In the genomic region with DNA sequence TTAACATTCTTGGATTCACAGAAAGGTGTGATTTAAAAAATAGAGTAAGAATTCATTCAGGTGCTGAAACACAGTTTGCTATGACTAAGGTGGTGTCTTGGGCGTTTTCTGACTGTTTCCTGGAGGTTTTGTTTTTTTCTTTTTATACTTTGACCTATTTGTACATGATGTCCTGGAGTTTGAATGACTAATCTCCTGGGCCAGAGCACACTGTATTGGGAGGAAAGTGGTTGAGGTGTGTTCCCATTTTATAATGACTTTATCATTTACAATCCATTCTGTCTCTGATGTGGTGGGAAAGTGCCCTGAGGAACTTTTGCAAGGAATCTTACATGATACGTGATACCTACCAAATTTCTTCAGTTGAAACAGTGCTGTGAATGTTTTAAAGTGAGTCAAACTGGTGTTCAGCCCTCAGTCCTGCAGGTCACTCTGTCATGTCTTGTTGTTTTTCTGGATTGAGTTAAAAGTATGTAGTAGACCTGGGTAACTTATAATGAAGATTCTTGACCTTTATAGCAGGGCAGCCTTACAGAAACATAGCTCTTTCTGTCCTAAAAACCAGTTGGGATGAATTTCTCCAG, we compare ENCODE assay signal across 9 cellular contexts.
DNase-seq lines count a peak whose midpoint lies in the region; ATAC-seq and TF ChIP-seq lines count a peak whose summit lies in the region.
"Had no signal": no experiment of that assay in that cellular context is flagged by ENCODE, and none has a peak within 500 bp of the region (broad histone marks: within the 10 kb centered on the region; RNA-seq: fewer than 3 reads in every experiment).

No MANE protein-coding gene starts in this region.

- TF ChIP-seq CTCF in smooth muscle cell (IDR thresholded peaks at IDR 0.05; ENCODE audit: borderline replicate concordance, insufficient read depth, poor library complexity, severe bottlenecking): no peak

- H3K4me2 ChIP-seq in smooth muscle cell: no peak overlapping the region

- H3K4me1 ChIP-seq in smooth muscle cell (ENCODE audit: low read depth): peaks cover 12% of the 10 kb centered on the region

- peaks cover 4% of the 10 kb centered on the region for H3F3A ChIP-seq in smooth muscle cell (ENCODE audit: low read depth)

- H3K79me2 ChIP-seq in smooth muscle cell (ENCODE audit: low read depth): peaks cover 10% of the 10 kb centered on the region

- H3K4me1 Mint-ChIP-seq in activated naive CD8-positive, alpha-beta T cell treated with anti-CD3 and anti-CD28 coated beads, Interleukin-2, amount 50 U/mL, for 24 hours: peaks cover 46% of the 10 kb centered on the region

- H3K4me3 Mint-ChIP-seq in activated naive CD8-positive, alpha-beta T cell treated with anti-CD3 and anti-CD28 coated beads, Interleukin-2, amount 50 U/mL, for 24 hours: no peak overlapping the region

- peaks cover 23% of the 10 kb centered on the region for H3K36me3 Mint-ChIP-seq in activated naive CD8-positive, alpha-beta T cell treated with anti-CD3 and anti-CD28 coated beads, Interleukin-2, amount 50 U/mL, for 24 hours (ENCODE audit: low read depth)

- DNase-seq in LHCN-M2 (ENCODE audit: low read depth) (peak; percentile 66), glomerular visceral epithelial cell (ENCODE audit: extremely low spot score) (peak; percentile 23), smooth muscle cell (lab: John Stamatoyannopoulos, UW; ENCODE audit: unreplicated experiment) (no peak), NCI-H82 (lab: John Stamatoyannopoulos, UW) (no peak), MV-4-11 (lab: John Stamatoyannopoulos, UW) (no peak), NCI-H748 (lab: John Stamatoyannopoulos, UW; ENCODE audit: unreplicated experiment) (no peak)
- no peak for DNase-seq in activated naive CD8-positive, alpha-beta T cell treated with anti-CD3 and anti-CD28 coated beads, Interleukin-2, amount 50 U/mL, for 24 hours
- DNase-seq: GOT3 had no signal

- H4K20me1 ChIP-seq in smooth muscle cell (ENCODE audit: low read depth): peaks cover 94% of the 10 kb centered on the region

- H3K27ac ChIP-seq in smooth muscle cell (ENCODE audit: low read depth): peak overlapping the region; percentile 42

- H3K27ac Mint-ChIP-seq in activated naive CD8-positive, alpha-beta T cell treated with anti-CD3 and anti-CD28 coated beads, Interleukin-2, amount 50 U/mL, for 24 hours: peak overlapping the region; percentile 78

- H3K9me3 ChIP-seq in smooth muscle cell (replicated peaks; ENCODE audit: low read depth): no peaks in the 10 kb centered on the region

- H3K36me3 ChIP-seq in smooth muscle cell (ENCODE audit: low read depth): peaks cover under 1% of the 10 kb centered on the region

- H3K9ac ChIP-seq in smooth muscle cell (ENCODE audit: low read depth): no peak overlapping the region

- H2AFZ ChIP-seq in smooth muscle cell (ENCODE audit: low read depth): no peak overlapping the region

- peak; percentile 85 for ATAC-seq in activated naive CD8-positive, alpha-beta T cell treated with anti-CD3 and anti-CD28 coated beads, Interleukin-2, amount 50 U/mL, for 24 hours
- ATAC-seq: K562 had no signal

- no peaks in the 10 kb centered on the region for H3K27me3 ChIP-seq in smooth muscle cell (ENCODE audit: low read depth)

- WGBS in smooth muscle cell (ENCODE audit: low lambda C conversion rate): 67% methylated on average over 2 of the region's 2 CpGs

- H3K4me3 ChIP-seq in smooth muscle cell: no peak overlapping the region
- H3K4me3 ChIP-seq: K562 had no signal

- no peaks in the 10 kb centered on the region for H3K9me3 Mint-ChIP-seq in activated naive CD8-positive, alpha-beta T cell treated with anti-CD3 and anti-CD28 coated beads, Interleukin-2, amount 50 U/mL, for 24 hours

- no peaks in the 10 kb centered on the region for H3K27me3 Mint-ChIP-seq in activated naive CD8-positive, alpha-beta T cell treated with anti-CD3 and anti-CD28 coated beads, Interleukin-2, amount 50 U/mL, for 24 hours

Comparison
In these comparisons a context has a peak if more than half of its experiments do, and no peak if none do; other contexts are left out.
1. DNase-seq: peak in LHCN-M2 (single experiment) and glomerular visceral epithelial cell (single experiment); none in activated naive CD8-positive, alpha-beta T cell treated with anti-CD3 and anti-CD28 coated beads, Interleukin-2, amount 50 U/mL, for 24 hours (single experiment), smooth muscle cell (single experiment), NCI-H82 (single experiment), MV-4-11 (single experiment) and NCI-H748 (single experiment).